8 cellular contexts compared by ENCODE assay signal in genomic region chr1:109213824-109214693, GRCh38. TPM values are rescaled to one million over a fixed set of nuclear protein-coding genes. Genes with fewer than 3 reads are reported as not detected.
DNase-seq lines count a peak whose midpoint lies in the region; ATAC-seq and TF ChIP-seq lines count a peak whose summit lies in the region.

A gene with protein sequence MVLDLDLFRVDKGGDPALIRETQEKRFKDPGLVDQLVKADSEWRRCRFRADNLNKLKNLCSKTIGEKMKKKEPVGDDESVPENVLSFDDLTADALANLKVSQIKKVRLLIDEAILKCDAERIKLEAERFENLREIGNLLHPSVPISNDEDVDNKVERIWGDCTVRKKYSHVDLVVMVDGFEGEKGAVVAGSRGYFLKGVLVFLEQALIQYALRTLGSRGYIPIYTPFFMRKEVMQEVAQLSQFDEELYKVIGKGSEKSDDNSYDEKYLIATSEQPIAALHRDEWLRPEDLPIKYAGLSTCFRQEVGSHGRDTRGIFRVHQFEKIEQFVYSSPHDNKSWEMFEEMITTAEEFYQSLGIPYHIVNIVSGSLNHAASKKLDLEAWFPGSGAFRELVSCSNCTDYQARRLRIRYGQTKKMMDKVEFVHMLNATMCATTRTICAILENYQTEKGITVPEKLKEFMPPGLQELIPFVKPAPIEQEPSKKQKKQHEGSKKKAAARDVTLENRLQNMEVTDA (plus strand): TSS chr1:109213918. CDS start chr1:109213993, 75 bp downstream.

- no peaks in the 10 kb centered on the region for H3K27me3 ChIP-seq in Panc1 (ENCODE audit: control insufficient read depth, insufficient read depth, low read length)
- H3K27me3 ChIP-seq in esophagus muscularis mucosa = no peaks in the 10 kb centered on the region

- H3K4me1 ChIP-seq in Panc1 (ENCODE audit: control insufficient read depth, insufficient read depth, low read length) (peaks cover 20% of the 10 kb centered on the region), esophagus muscularis mucosa (peaks cover 26 to 45% (median 43%) of the 10 kb centered on the region in 4 donors)

- DNase-seq in DMS153 treated with DMSO at 0.1 percent for 48 hours (lab: John Stamatoyannopoulos, UW; ENCODE audit: unreplicated experiment) (peak; percentile 77), Panc1 (ENCODE audit: low read depth, low spot score) (peak; percentile 55), esophagus muscularis mucosa (ENCODE audit: extremely low spot score) (peak; percentile 96), myocyte (ENCODE audit: low read depth) (peak; percentile 90)
- DNase-seq in activated T-cell treated with anti-CD3 and anti-CD28 coated beads, Interleukin-2, amount 50 U/mL, for 48 hours = peak; percentile 92 to 93
- peak; percentile 74 to 84 for DNase-seq in stimulated activated CD8-positive, alpha-beta memory T cell treated with anti-CD3 and anti-CD28 coated beads, Interleukin-7, amount 100 ng/mL, for 48 hours (ENCODE audit: extremely low read depth in 1 of 2, low read depth in 1 of 2)

- H3K4me3 ChIP-seq in Panc1 (ENCODE audit: low read depth in 2 of 2, low read length in 2 of 2) = peak within 1 kb of the TSS; percentile 67 to 97
- peak within 1 kb of the TSS; percentile 76 to 92 (median 82) for H3K4me3 ChIP-seq in esophagus muscularis mucosa

- in situ Hi-C loops in Panc1 (cut with HindIII; ENCODE audit: low pct_unique_long_range_greater_than_20kb, low sequenced_read_pairs) = no loop called here

- H3K9me3 ChIP-seq in Panc1 (ENCODE audit: control insufficient read depth, insufficient read depth, low read depth, low read length) (no peaks in the 10 kb centered on the region), esophagus muscularis mucosa (no peaks in the 10 kb centered on the region)

- no peaks in the 10 kb centered on the region for H3K27me3 Mint-ChIP-seq in IgD-negative memory B cell

- POLR2A ChIA-PET in Panc1 (lab: Charles Lee) = interaction anchor here (0.6 kb wide), 2 partner anchors 11 to 149 kb away, joined by 4 read pairs; no protein-coding TSS in a partner anchor

- BruUV-seq in Panc1 (replicated peaks; lab: Mats Ljungman, UMichigan) = no TSS peak

- H3K4me3 Mint-ChIP-seq in IgD-negative memory B cell = peak within 1 kb of the TSS; percentile 95 to 99 (median 98)

- peak within 1 kb of the TSS; percentile 95 to 98 (median 96) for H3K27ac Mint-ChIP-seq in IgD-negative memory B cell

- TF ChIP-seq POLR2A in esophagus muscularis mucosa (IDR thresholded peaks at IDR 0.05; ENCODE audit: low read depth) = peak; percentile 86

- ATAC-seq in GM21529 (IDR thresholded peaks at IDR 0.05; ENCODE audit: unreplicated experiment) (peak; percentile 70), Panc1 (peak; percentile 96)

- H3K36me3 ChIP-seq in Panc1 (ENCODE audit: control insufficient read depth, insufficient read depth, low read length) (peaks cover 3% of the 10 kb centered on the region; the same call in 1 of the 2 replicates), esophagus muscularis mucosa (peaks cover 0 to 6% (median 0%) of the 10 kb centered on the region in 4 donors)

- H3K9me3 Mint-ChIP-seq in IgD-negative memory B cell = no peaks in the 10 kb centered on the region

- CTCF ChIA-PET in Panc1 (lab: Charles Lee) = interaction anchor here (0.5 to 1.1 kb wide), 2 partner anchors 20 to 101 kb away, joined by 3 read pairs; a partner anchor contains a TSS

- 1% methylated on average over 31 of the region's 64 CpGs for WGBS in esophagus muscularis mucosa

- peaks cover 25 to 31% (median 30%) of the 10 kb centered on the region in 3 donors for H3K4me1 Mint-ChIP-seq in IgD-negative memory B cell

- TF ChIP-seq EP300 in esophagus muscularis mucosa (IDR thresholded peaks at IDR 0.05) = no peak

- peaks cover 5% of the 10 kb centered on the region for H3K36me3 Mint-ChIP-seq in IgD-negative memory B cell

- intact Hi-C loops in Panc1 (cut with micrococcal nuclease; ENCODE audit: unreplicated experiment) (no loop called here), esophagus muscularis mucosa (cut with DNase I) (no loop called here)

- H3K27ac ChIP-seq in Panc1 (ENCODE audit: low read length) (peak within 1 kb of the TSS; percentile 91), esophagus muscularis mucosa (replicated peaks in 1 of 4) (peak within 1 kb of the TSS; percentile 91 to 97 (median 93))

- no peak for TF ChIP-seq CTCF in Panc1 (IDR thresholded peaks at IDR 0.05)
- no peak for TF ChIP-seq CTCF in esophagus muscularis mucosa (IDR thresholded peaks at IDR 0.05)

RNA-seq across cellular contexts. Expression of the gene that starts here (rescaled TPM):
- 127 TPM for polyA plus RNA-seq in IgD-negative memory B cell
- total RNA-seq in Panc1 (2021; ENCODE audit: unreplicated experiment) = 115 TPM
- polyA plus RNA-seq in Panc1 (2012; ENCODE audit: insufficient read length) = 126 TPM
- total RNA-seq in esophagus muscularis mucosa = 100 to 1,000 TPM; 125 to 180 (median 144) TPM
- total RNA-seq in myocyte = 146 and 160 TPM in 2 replicates
- polyA plus RNA-seq in myocyte (2012) = 348 TPM

Comparison
In these comparisons a context has a peak if more than half of its experiments do, and no peak if none do; other contexts are left out.
1. Peak in every context shown above with its lines: DNase-seq, ATAC-seq, H3K4me3 ChIP-seq and H3K27ac ChIP-seq.